Comparison of ENCODE assay signal across 8 cellular contexts in the genomic region with DNA sequence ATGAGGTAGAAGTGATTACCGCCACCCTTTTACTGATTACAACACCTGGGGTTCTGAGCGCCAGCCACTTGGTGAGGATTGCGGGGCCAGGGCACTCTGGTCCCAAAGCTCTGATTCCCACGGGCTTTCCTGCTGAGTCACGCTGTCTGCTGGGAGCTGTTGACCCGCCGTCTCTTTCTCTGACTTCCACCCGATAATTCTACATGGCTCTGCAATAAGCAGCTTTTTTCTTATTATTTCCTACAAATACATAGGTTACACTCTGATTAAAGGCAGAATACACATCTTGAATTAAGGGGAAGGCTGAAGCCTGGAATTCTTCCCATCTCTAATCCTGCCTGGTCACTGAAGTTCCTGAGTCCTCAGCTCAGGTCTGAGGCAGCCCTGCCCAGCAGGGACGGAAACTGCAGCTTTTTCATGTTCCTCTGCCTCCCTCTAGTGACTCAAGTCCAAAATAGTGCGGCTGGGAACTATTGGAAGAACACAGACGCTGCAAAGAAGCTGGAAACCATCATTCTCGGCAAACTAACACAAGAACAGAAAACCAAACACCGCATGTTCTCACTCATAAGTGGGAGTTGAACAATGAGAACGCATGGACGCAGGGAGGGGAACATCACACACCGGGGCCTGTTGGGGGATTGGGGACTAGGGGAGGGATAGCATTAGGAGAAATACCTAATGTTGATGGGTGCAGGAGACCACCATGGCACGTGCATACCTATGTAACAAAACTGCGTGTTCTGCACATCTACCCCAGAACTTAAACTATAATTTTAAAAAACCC.
A peak's percentile ranks its signal among the peaks of the same experiment; 100 is the strongest.
DNase-seq lines count a peak whose midpoint lies in the region; ATAC-seq and TF ChIP-seq lines count a peak whose summit lies in the region.

No MANE protein-coding gene starts in this region.

- 12 to 20% methylated on average over 18 of the region's 18 CpGs for WGBS in thyroid gland, 2 donors

- CTCF ChIA-PET in Caco-2 (lab: Charles Lee) = interaction anchor here (0.6 to 5.9 kb wide), 50 partner anchors 8 to 388 kb away, joined by 3 to 327 read pairs (median 5); a partner anchor contains a TSS

- no peaks in the 10 kb centered on the region for H3K36me3 ChIP-seq in Caco-2 (ENCODE audit: control insufficient read depth, insufficient read depth, low read length)
- no peaks in the 10 kb centered on the region for H3K36me3 ChIP-seq in thyroid gland

- DNase-seq in Caco-2 (peak; percentile 89), OCI-M1 (lab: John Stamatoyannopoulos, UW) (peak; percentile 87), fibroblast of villous mesenchyme (ENCODE audit: low read depth) (peak; percentile 94), thyroid gland (peak; percentile 78 to 83)
- DNase-seq in activated effector memory CD4-positive, alpha-beta T cell treated with anti-CD3 and anti-CD28 coated beads, Interleukin-2, amount 50 U/mL, for 16 hours = peak; percentile 80

- H3K9me3 ChIP-seq in Caco-2 (no peaks in the 10 kb centered on the region), thyroid gland (no peaks in the 10 kb centered on the region)

- H3K27me3 ChIP-seq in Caco-2 (replicated peaks; ENCODE audit: control insufficient read depth, insufficient read depth, low read length) (0 out of 2 replicates have a peak, but pooled peaks cover 1% of the 10 kb centered on the region), thyroid gland (no peaks in the 10 kb centered on the region)

- POLR2A ChIA-PET in Caco-2 (lab: Charles Lee) = interaction anchor here (0.6 to 1.8 kb wide), 9 partner anchors 13 to 512 kb away, joined by 3 to 46 read pairs (median 3); a partner anchor contains a TSS

- H3K27ac ChIP-seq in thyroid gland = peak overlapping the region in 2 of 3 donors; percentile 36 to 52

- TF ChIP-seq CTCF in Caco-2 (IDR thresholded peaks at IDR 0.05; ENCODE audit: insufficient read depth in 1 of 2, low read depth in 1 of 2, low read length in 1 of 2, severe bottlenecking in 1 of 2, unreplicated experiment in 1 of 2) (peak; percentile 89 to 90), fibroblast of villous mesenchyme (IDR thresholded peaks at IDR 0.05; ENCODE audit: insufficient read depth, low read depth, low read length) (peak; percentile 74), nephron (IDR thresholded peaks at IDR 0.05; ENCODE audit: unreplicated experiment in 3 of 3) (peak; percentile 64 to 79 (median 74)), thyroid gland (IDR thresholded peaks at IDR 0.05) (peak; percentile 34 to 96 (median 80))

- H3K9me3 Mint-ChIP-seq in Caco-2 (ENCODE audit: unreplicated experiment) (no peaks in the 10 kb centered on the region), IgD-negative memory B cell (no peaks in the 10 kb centered on the region), nephron (no peaks in the 10 kb centered on the region)

- no TSS peak for BruUV-seq in Caco-2 (replicated peaks; lab: Mats Ljungman, UMichigan)

- intact Hi-C loops in Caco-2 (cut with micrococcal nuclease; ENCODE audit: unreplicated experiment) = loop anchor here (1.0 to 5.0 kb wide), 7 partner anchors 122 to 454 kb away; a partner anchor contains a TSS
- intact Hi-C loops in thyroid gland (cut with DNase I) = loop anchor here (5.0 kb wide), 2 partner anchors 199 to 294 kb away; a partner anchor contains a TSS

- H3K4me1 Mint-ChIP-seq in Caco-2 (ENCODE audit: low read depth, unreplicated experiment) (peaks cover 9% of the 10 kb centered on the region), IgD-negative memory B cell (peaks cover 11 to 23% (median 17%) of the 10 kb centered on the region in 3 donors), nephron (peaks cover 21% of the 10 kb centered on the region)

- H3K4me3 Mint-ChIP-seq in Caco-2 (ENCODE audit: unreplicated experiment) (peak overlapping the region; percentile 85), IgD-negative memory B cell (peak overlapping the region in 3 of 4 donors; percentile 53 to 88 (median 81)), nephron (peak overlapping the region; percentile 63 to 70 (median 68))

- TF ChIP-seq POLR2A in thyroid gland (IDR thresholded peaks at IDR 0.05) = no peak

- H3K4me1 ChIP-seq in Caco-2 (0 out of 2 replicates have a peak, but pooled peaks cover 4% of the 10 kb centered on the region), thyroid gland (peaks cover 5 to 18% of the 10 kb centered on the region in 2 donors)

- H3K36me3 Mint-ChIP-seq in Caco-2 (ENCODE audit: insufficient read depth, unreplicated experiment) (peaks cover 4% of the 10 kb centered on the region), IgD-negative memory B cell (no peaks in the 10 kb centered on the region), nephron (ENCODE audit: low read depth) (no peaks in the 10 kb centered on the region)

- H3K27me3 Mint-ChIP-seq in Caco-2 (ENCODE audit: insufficient read depth, unreplicated experiment) = peaks cover 17% of the 10 kb centered on the region
- peaks cover 17% of the 10 kb centered on the region for H3K27me3 Mint-ChIP-seq in IgD-negative memory B cell
- peaks cover 13% of the 10 kb centered on the region for H3K27me3 Mint-ChIP-seq in nephron (ENCODE audit: low read depth)

- H3K4me3 ChIP-seq in Caco-2 (ENCODE audit: low read depth, low read length) (peak overlapping the region; percentile 40), fibroblast of villous mesenchyme (ENCODE audit: low read depth, low read length) (peak overlapping the region; percentile 55), thyroid gland (replicated peaks in 1 of 3) (peak overlapping the region in 1 of 3 donors; percentile 4)

- H3K27ac Mint-ChIP-seq in Caco-2 (ENCODE audit: unreplicated experiment) = peak overlapping the region; percentile 87
- peak overlapping the region in 2 of 3 donors; percentile 21 to 35 for H3K27ac Mint-ChIP-seq in IgD-negative memory B cell
- H3K27ac Mint-ChIP-seq in nephron = peak overlapping the region; percentile 3 to 12 (median 5)

- peak; percentile 73 for ATAC-seq in GM21390 (IDR thresholded peaks at IDR 0.05; ENCODE audit: unreplicated experiment)

Comparison
In these comparisons a context has a peak if more than half of its experiments do, and no peak if none do; other contexts are left out.
1. H3K27ac Mint-ChIP-seq: peak in every context shown above with its lines; median percentile 87 in Caco-2; 28 in IgD-negative memory B cell; 5 in nephron.